ENCODE assay signal across 1 cellular context in genomic region chr1:89609781-89610456, GRCh38.
A peak's percentile ranks its signal among the peaks of the same experiment; 100 is the strongest.
TF ChIP-seq lines count a peak whose summit lies in the region.

No MANE protein-coding gene starts in this region.

TF ChIP-seq in HepG2, 621 proteins besides CTCF, POLR2A, EP300 and RAD21 (continued from another document and continues in another):
- TF ChIP-seq ZBTB40 (IDR thresholded peaks at IDR 0.05) (no peak), ZBTB40 (CRISPR knock-in tag; IDR thresholded peaks at IDR 0.05) (no peak), MAZ (IDR thresholded peaks at IDR 0.05; ENCODE audit: borderline replicate concordance, low read depth, low read length) (no peak), MAZ (CRISPR knock-in tag; IDR thresholded peaks at IDR 0.05; ENCODE audit: low read depth) (peak; percentile 64), FIP1L1 (IDR thresholded peaks at IDR 0.05; ENCODE audit: borderline replicate concordance, insufficient read depth, low read depth, low read length) (no peak), KDM5B (CRISPR knock-in tag; IDR thresholded peaks at IDR 0.05; ENCODE audit: borderline replicate concordance) (no peak), KLF13 (CRISPR knock-in tag; IDR thresholded peaks at IDR 0.05) (no peak), SRY (CRISPR knock-in tag; IDR thresholded peaks at IDR 0.05) (no peak), ZNF136 (CRISPR knock-in tag; IDR thresholded peaks at IDR 0.05; ENCODE audit: low read depth) (no peak), ZNF782 (CRISPR knock-in tag; IDR thresholded peaks at IDR 0.05; ENCODE audit: borderline replicate concordance) (no peak), ZNF275 (CRISPR knock-in tag; IDR thresholded peaks at IDR 0.05; ENCODE audit: borderline replicate concordance) (no peak), NCOA2 (CRISPR knock-in tag; IDR thresholded peaks at IDR 0.05) (no peak), PLRG1 (conservative IDR thresholded peaks at IDR 0.05) (no peak), ZNF468 (CRISPR knock-in tag; IDR thresholded peaks at IDR 0.05) (no peak), ZNF232 (CRISPR knock-in tag; IDR thresholded peaks at IDR 0.05; ENCODE audit: borderline replicate concordance) (no peak), KDM2A (CRISPR knock-in tag; IDR thresholded peaks at IDR 0.05; ENCODE audit: borderline replicate concordance, low read depth) (peak; percentile 59; the same call in 1 of the 2 replicates), ZNF264 (CRISPR knock-in tag; IDR thresholded peaks at IDR 0.05) (no peak), ZNF557 (CRISPR knock-in tag; IDR thresholded peaks at IDR 0.05) (no peak), MXI1 (IDR thresholded peaks at IDR 0.05; ENCODE audit: borderline replicate concordance, low read depth, low read length) (peak; percentile 51; the same call in 1 of the 3 replicates), ZBTB38 (CRISPR knock-in tag; IDR thresholded peaks at IDR 0.05) (no peak), REST (IDR thresholded peaks at IDR 0.05; ENCODE audit: borderline replicate concordance in 1 of 2, low read depth in 1 of 2, low read length in 2 of 2) (no peak), ZNF574 (CRISPR knock-in tag; IDR thresholded peaks at IDR 0.05) (no peak), ZNF367 (CRISPR knock-in tag; IDR thresholded peaks at IDR 0.05; ENCODE audit: borderline replicate concordance) (no peak), TBX3 (IDR thresholded peaks at IDR 0.05; ENCODE audit: borderline replicate concordance) (no peak), ZNF281 (CRISPR knock-in tag; IDR thresholded peaks at IDR 0.05; ENCODE audit: borderline replicate concordance) (peak; percentile 22; the same call in 1 of the 2 replicates), NCOA5 (CRISPR knock-in tag; IDR thresholded peaks at IDR 0.05) (no peak), HNF4A (CRISPR knock-in tag; IDR thresholded peaks at IDR 0.05) (peak; percentile 84), ZNF33B (CRISPR knock-in tag; IDR thresholded peaks at IDR 0.05) (no peak), MAX (IDR thresholded peaks at IDR 0.05) (peak; percentile 73), EHMT2 (IDR thresholded peaks at IDR 0.05; ENCODE audit: borderline replicate concordance, low read depth, low read length) (no peak), HINFP (CRISPR knock-in tag; IDR thresholded peaks at IDR 0.05; ENCODE audit: low read depth) (0 out of 2 replicates have a peak, but pooled peaks have one; percentile 54), ZNF180 (CRISPR knock-in tag; IDR thresholded peaks at IDR 0.05; ENCODE audit: borderline replicate concordance, low read depth) (no peak), UBTF (CRISPR knock-in tag; IDR thresholded peaks at IDR 0.05) (peak; percentile 69)
